In the genomic region with DNA sequence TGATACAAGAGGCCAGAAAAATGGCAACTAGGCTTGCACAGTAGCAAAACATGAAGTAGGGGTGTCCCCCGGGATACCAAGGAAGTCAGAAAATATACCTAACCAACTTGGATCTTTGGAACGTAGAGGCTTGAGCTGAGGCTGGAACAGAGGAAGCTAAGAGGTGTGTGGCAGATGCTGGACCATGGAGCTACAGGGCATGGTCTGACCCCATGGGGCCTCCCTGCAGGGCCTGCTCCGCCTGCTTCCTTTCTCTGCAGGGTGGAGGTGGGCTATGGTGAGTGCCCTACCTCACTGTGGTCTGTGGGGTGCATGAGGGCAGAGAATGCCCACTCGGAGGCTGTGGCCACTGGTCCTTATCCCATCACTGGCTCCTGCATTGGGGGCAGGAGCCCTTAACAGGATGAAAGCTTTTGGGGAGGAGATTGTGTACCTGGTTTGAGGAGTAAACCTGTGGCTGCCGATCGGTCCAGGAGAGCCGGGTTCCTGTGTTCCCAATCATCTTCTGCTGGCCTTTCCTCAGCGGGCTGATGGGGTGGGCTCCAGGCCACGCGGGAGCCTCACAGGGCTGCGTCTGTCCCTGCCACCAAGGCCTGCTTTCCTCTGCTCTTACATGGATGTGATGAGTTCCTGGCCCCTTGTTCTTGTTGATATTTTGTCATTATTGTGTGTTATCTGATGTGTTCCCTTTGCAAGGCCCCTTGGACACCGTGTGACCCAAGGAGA, we compare ENCODE assay signal across 20 cellular contexts.
DNase-seq lines count a peak whose midpoint lies in the region; ATAC-seq and TF ChIP-seq lines count a peak whose summit lies in the region.
"Had no signal": no experiment of that assay in that cellular context is flagged by ENCODE, and none has a peak within 500 bp of the region (broad histone marks: within the 10 kb centered on the region; RNA-seq: fewer than 3 reads in every experiment).

No MANE protein-coding gene starts in this region.

- H3K36me3 Mint-ChIP-seq in neural crest cell (ENCODE audit: low read depth) = no peaks in the 10 kb centered on the region
- H3K36me3 Mint-ChIP-seq in activated naive CD8-positive, alpha-beta T cell treated with anti-CD3 and anti-CD28 coated beads for 36 hours = no peaks in the 10 kb centered on the region

- TF ChIP-seq POLR2A in esophagus muscularis mucosa (IDR thresholded peaks at IDR 0.05; ENCODE audit: low read depth) = no peak
- no peak for TF ChIP-seq POLR2A in Peyer's patch (IDR thresholded peaks at IDR 0.05)

- H3K4me1 Mint-ChIP-seq in neural crest cell = no peaks in the 10 kb centered on the region
- no peaks in the 10 kb centered on the region for H3K4me1 Mint-ChIP-seq in activated naive CD8-positive, alpha-beta T cell treated with anti-CD3 and anti-CD28 coated beads for 36 hours

- H3K27ac ChIP-seq in right atrium auricular region (no peak overlapping the region), esophagus muscularis mucosa (replicated peaks in 1 of 4) (no peak overlapping the region), Peyer's patch (no peak overlapping the region)
- H3K27ac ChIP-seq: SJCRH30 had no signal

- H3K27me3 ChIP-seq in right atrium auricular region (no peaks in the 10 kb centered on the region), esophagus muscularis mucosa (no peaks in the 10 kb centered on the region), Peyer's patch (no peaks in the 10 kb centered on the region)
- H3K27me3 ChIP-seq: MG63, SJCRH30 had no signal

- peak overlapping the region; percentile 24 for H3K27ac Mint-ChIP-seq in neural crest cell (ENCODE audit: unreplicated experiment)
- H3K27ac Mint-ChIP-seq in activated naive CD8-positive, alpha-beta T cell treated with anti-CD3 and anti-CD28 coated beads for 36 hours = no peak overlapping the region
- H3K27ac Mint-ChIP-seq: CD4-positive, alpha-beta T cell had no signal

- WGBS in esophagus muscularis mucosa = 84% methylated on average over 12 of the region's 12 CpGs

- H3K36me3 ChIP-seq in right atrium auricular region (no peaks in the 10 kb centered on the region), esophagus muscularis mucosa (no peaks in the 10 kb centered on the region), Peyer's patch (no peaks in the 10 kb centered on the region)
- H3K36me3 ChIP-seq: HAP-1, MG63, SJCRH30 had no signal

- H3K9me3 ChIP-seq in right atrium auricular region = no peaks in the 10 kb centered on the region
- no peaks in the 10 kb centered on the region for H3K9me3 ChIP-seq in esophagus muscularis mucosa
- no peaks in the 10 kb centered on the region for H3K9me3 ChIP-seq in Peyer's patch
- H3K9me3 ChIP-seq: HAP-1, MG63, SJCRH30 had no signal

- no peak for TF ChIP-seq EP300 in esophagus muscularis mucosa (IDR thresholded peaks at IDR 0.05)

- no peak for ATAC-seq in left cardiac atrium
- ATAC-seq: Right ventricle myocardium inferior had no signal

- H3K4me1 ChIP-seq in right atrium auricular region (no peaks in the 10 kb centered on the region), esophagus muscularis mucosa (no peaks in the 10 kb centered on the region), Peyer's patch (no peaks in the 10 kb centered on the region)
- H3K4me1 ChIP-seq: HAP-1, SJCRH30 had no signal

- no peaks in the 10 kb centered on the region for H3K27me3 Mint-ChIP-seq in neural crest cell (ENCODE audit: low read depth)
- H3K27me3 Mint-ChIP-seq in activated naive CD8-positive, alpha-beta T cell treated with anti-CD3 and anti-CD28 coated beads for 36 hours = peaks cover 4% of the 10 kb centered on the region

- no peak overlapping the region for H3K4me3 Mint-ChIP-seq in neural crest cell
- no peak overlapping the region for H3K4me3 Mint-ChIP-seq in activated naive CD8-positive, alpha-beta T cell treated with anti-CD3 and anti-CD28 coated beads for 36 hours
- H3K4me3 Mint-ChIP-seq: CD4-positive, alpha-beta T cell had no signal

- H3K4me3 ChIP-seq in right atrium auricular region (no peak overlapping the region), esophagus muscularis mucosa (no peak overlapping the region), Peyer's patch (no peak overlapping the region)
- H3K4me3 ChIP-seq: HAP-1, MG63, SJCRH30 had no signal

- no peak for TF ChIP-seq CTCF in right atrium auricular region (IDR thresholded peaks at IDR 0.05)
- no peak for TF ChIP-seq CTCF in esophagus muscularis mucosa (IDR thresholded peaks at IDR 0.05)
- TF ChIP-seq CTCF in neural crest cell (conservative IDR thresholded peaks at IDR 0.05) = no peak
- TF ChIP-seq CTCF in Peyer's patch (IDR thresholded peaks at IDR 0.05) = no peak

- no peaks in the 10 kb centered on the region for H3K9me3 Mint-ChIP-seq in neural crest cell
- H3K9me3 Mint-ChIP-seq in activated naive CD8-positive, alpha-beta T cell treated with anti-CD3 and anti-CD28 coated beads for 36 hours = peaks cover 2% of the 10 kb centered on the region

- DNase-seq in right atrium auricular region (ENCODE audit: low spot score) = peak; percentile 47
- DNase-seq in left cardiac atrium = no peak
- DNase-seq in esophagus muscularis mucosa (ENCODE audit: extremely low spot score) = peak; percentile 87
- no peak for DNase-seq in neural crest cell (ENCODE audit: low read depth, low spot score)
- no peak for DNase-seq in Peyer's patch
- DNase-seq in amygdala (lab: John Stamatoyannopoulos, UW) = no peak
- no peak for DNase-seq in activated naive CD8-positive, alpha-beta T cell treated with anti-CD3 and anti-CD28 coated beads for 36 hours
- no peak for DNase-seq in activated CD4-positive, alpha-beta T cell treated with anti-CD3 and anti-CD28 coated beads, Interleukin-2, amount 50 U/mL, for 48 hours
- DNase-seq: 8988T; CD4-positive, alpha-beta T cell; GOT3; KBM-7; MG63; NCI-H2029; NCI-H446; NCI-H524 treated with DMSO at 0.1 percent for 48 hours; NCI-H774; SJCRH30 had no signal

- intact Hi-C loops in left cardiac atrium (cut with DNase I) = no loop called here
- intact Hi-C loops in esophagus muscularis mucosa (cut with DNase I) = no loop called here

Comparison
In these comparisons a context has a peak if more than half of its experiments do, and no peak if none do; other contexts are left out.
1. DNase-seq: peak in right atrium auricular region (single experiment) and esophagus muscularis mucosa (single experiment); none in left cardiac atrium (single experiment), neural crest cell (single experiment), Peyer's patch (0 of 3), amygdala (0 of 56), activated naive CD8-positive, alpha-beta T cell treated with anti-CD3 and anti-CD28 coated beads for 36 hours (single experiment) and activated CD4-positive, alpha-beta T cell treated with anti-CD3 and anti-CD28 coated beads, Interleukin-2, amount 50 U/mL, for 48 hours (0 of 2).